ENCODE assay signal across 8 cellular contexts in the genomic region with DNA sequence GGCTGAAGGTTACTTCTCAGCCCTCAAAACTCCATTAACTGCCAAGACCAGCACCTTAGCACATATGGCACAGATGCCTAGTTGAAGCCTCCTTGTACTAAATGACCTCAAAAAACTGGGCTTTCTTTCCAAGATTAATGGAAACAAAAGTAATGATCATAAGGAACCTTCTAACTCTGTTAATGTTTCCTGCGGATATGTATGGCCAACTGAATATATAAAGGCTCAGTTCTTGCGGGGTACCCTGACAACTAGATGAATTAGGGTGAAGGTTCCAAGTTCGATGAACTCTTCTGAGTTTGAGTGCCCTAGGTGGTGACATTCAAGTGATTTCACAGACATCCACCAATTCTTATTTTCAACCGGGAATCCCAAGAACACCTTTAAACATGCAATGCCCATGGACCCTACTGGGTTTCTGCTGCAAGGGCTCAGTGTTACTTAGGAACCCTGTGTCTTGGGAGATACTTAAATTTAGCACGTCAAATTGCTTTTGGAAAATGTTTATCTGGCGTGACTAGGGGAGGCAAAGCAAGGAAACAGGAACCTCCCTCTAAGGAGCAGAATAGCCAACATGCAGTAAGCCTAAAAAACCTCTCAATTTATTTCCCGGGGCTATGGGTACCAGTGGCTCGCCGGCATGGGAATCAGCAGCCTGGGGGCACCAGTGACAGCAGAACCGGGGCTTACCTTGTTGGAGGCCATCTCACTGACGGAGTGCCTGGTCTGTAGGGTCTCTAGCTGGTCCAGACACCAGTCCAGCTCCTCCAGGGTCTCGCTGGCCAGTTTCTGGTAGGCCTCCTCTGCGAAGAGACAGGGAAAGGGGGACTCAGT.
A peak's percentile ranks its signal among the peaks of the same experiment; 100 is the strongest.
DNase-seq lines count a peak whose midpoint lies in the region; ATAC-seq and TF ChIP-seq lines count a peak whose summit lies in the region.

No MANE protein-coding gene starts in this region.

- H3K9me3 Mint-ChIP-seq in brain = no peaks in the 10 kb centered on the region

- peaks cover 41% of the 10 kb centered on the region for H3K27me3 Mint-ChIP-seq in brain

- TF ChIP-seq CTCF in brain (conservative IDR thresholded peaks at IDR 0.05) (no peak), lower leg skin (IDR thresholded peaks at IDR 0.05) (no peak), upper lobe of left lung (IDR thresholded peaks at IDR 0.05) (no peak)

- H3K4me3 ChIP-seq in lower leg skin (ENCODE audit: low read depth, poor library complexity, severe bottlenecking) (peak overlapping the region; percentile 49), upper lobe of left lung (peak overlapping the region; percentile 60 to 74 (median 68))

- ATAC-seq in upper lobe of left lung (ENCODE audit: low FRiP score in 2 of 2) = peak in 1 of 2 donors; percentile 2
- no peak for ATAC-seq in GM21528 (IDR thresholded peaks at IDR 0.05; ENCODE audit: low FRiP score, unreplicated experiment)

- CTCF ChIA-PET in HEK293T (lab: Yijun Ruan, JAX) = no interaction called here

- peaks cover 8% of the 10 kb centered on the region for H3K36me3 Mint-ChIP-seq in brain

- H3K4me3 Mint-ChIP-seq in brain = peak overlapping the region; percentile 88 to 95 (median 93)

- TF ChIP-seq POLR2A in lower leg skin (IDR thresholded peaks at IDR 0.05) (no peak), upper lobe of left lung (IDR thresholded peaks at IDR 0.05) (no peak)

- no peaks in the 10 kb centered on the region for H3K36me3 ChIP-seq in upper lobe of left lung

- in situ Hi-C loops in KBM-7 (cut with MboI; ENCODE audit: low pct_unique_long_range_greater_than_20kb, low sequenced_read_pairs) = no loop called here

- intact Hi-C loops in lower leg skin (cut with DNase I; ENCODE audit: low total_unique reads) = no loop called here

- peaks cover 5 to 40% (median 31%) of the 10 kb centered on the region in 4 donors for H3K4me1 ChIP-seq in upper lobe of left lung

- H3K4me1 Mint-ChIP-seq in brain = peaks cover 76% of the 10 kb centered on the region

- POLR2A ChIA-PET in HEK293T (lab: Yijun Ruan, JAX) = interaction anchor here (1.2 to 1.3 kb wide), 3 partner anchors 13 to 89 kb away, joined by 3 to 5 read pairs (median 4); no protein-coding TSS in a partner anchor

- H3K27me3 ChIP-seq in upper lobe of left lung = no peaks in the 10 kb centered on the region

- no peaks in the 10 kb centered on the region for H3K9me3 ChIP-seq in upper lobe of left lung

- peak overlapping the region; percentile 35 to 90 (median 79) for H3K27ac Mint-ChIP-seq in brain

- peak; percentile 45 for DNase-seq in DMS53 (lab: John Stamatoyannopoulos, UW)
- DNase-seq in KBM-7 = peak; percentile 57
- no peak for DNase-seq in lower leg skin (ENCODE audit: low spot score in 2 of 2)
- no peak for DNase-seq in upper lobe of left lung
- no peak for DNase-seq in HEK293T (ENCODE audit: extremely low spot score)
- no peak for DNase-seq in NCI-H2029 (lab: John Stamatoyannopoulos, UW)

- TF ChIP-seq EP300 in upper lobe of left lung (IDR thresholded peaks at IDR 0.05) = no peak

- peak overlapping the region; percentile 88 to 94 (median 89) for H3K27ac ChIP-seq in upper lobe of left lung

- WGBS in lower leg skin, 2 donors = 48 to 50% methylated on average over 13 of the region's 13 CpGs
- 21 to 25% methylated on average over 7 to 13 of the region's 13 CpGs for WGBS in upper lobe of left lung, 2 donors

TF ChIP-seq in HEK293T, 16 proteins besides CTCF, POLR2A, EP300 and RAD21:
- no peak for TF ChIP-seq BHLHE40 (IDR thresholded peaks at IDR 0.05; ENCODE audit: borderline replicate concordance)
- TF ChIP-seq, protein P1, sequence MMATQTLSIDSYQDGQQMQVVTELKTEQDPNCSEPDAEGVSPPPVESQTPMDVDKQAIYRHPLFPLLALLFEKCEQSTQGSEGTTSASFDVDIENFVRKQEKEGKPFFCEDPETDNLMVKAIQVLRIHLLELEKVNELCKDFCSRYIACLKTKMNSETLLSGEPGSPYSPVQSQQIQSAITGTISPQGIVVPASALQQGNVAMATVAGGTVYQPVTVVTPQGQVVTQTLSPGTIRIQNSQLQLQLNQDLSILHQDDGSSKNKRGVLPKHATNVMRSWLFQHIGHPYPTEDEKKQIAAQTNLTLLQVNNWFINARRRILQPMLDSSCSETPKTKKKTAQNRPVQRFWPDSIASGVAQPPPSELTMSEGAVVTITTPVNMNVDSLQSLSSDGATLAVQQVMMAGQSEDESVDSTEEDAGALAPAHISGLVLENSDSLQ (IDR thresholded peaks at IDR 0.05) = no peak
- TF ChIP-seq ZNF384 (IDR thresholded peaks at IDR 0.05) = no peak
- no peak for TF ChIP-seq ARNT (IDR thresholded peaks at IDR 0.05)
- no peak for TF ChIP-seq CTBP1 (IDR thresholded peaks at IDR 0.05; ENCODE audit: borderline replicate concordance)
- no peak for TF ChIP-seq NFRKB (IDR thresholded peaks at IDR 0.05)
- no peak for TF ChIP-seq LEF1 (IDR thresholded peaks at IDR 0.05; ENCODE audit: borderline replicate concordance)
- TF ChIP-seq TARDBP (IDR thresholded peaks at IDR 0.05) = no peak
- no peak for TF ChIP-seq FOXK2 (IDR thresholded peaks at IDR 0.05)
- TF ChIP-seq ELF4 (IDR thresholded peaks at IDR 0.05) = no peak
- no peak for TF ChIP-seq SUZ12 (IDR thresholded peaks at IDR 0.05)
- no peak for TF ChIP-seq SP1 (IDR thresholded peaks at IDR 0.05)
- no peak for TF ChIP-seq FOXM1 (IDR thresholded peaks at IDR 0.05; ENCODE audit: borderline replicate concordance)
- TF ChIP-seq FOXA1 (IDR thresholded peaks at IDR 0.05) = no peak
- no peak for TF ChIP-seq HDGF (IDR thresholded peaks at IDR 0.05; ENCODE audit: borderline replicate concordance)
- TF ChIP-seq L3MBTL2 (conservative IDR thresholded peaks at IDR 0.05) = no peak

Comparison
In these comparisons a context has a peak if more than half of its experiments do, and no peak if none do; other contexts are left out.
1. DNase-seq: peak in DMS53 (single experiment) and KBM-7 (single experiment); none in lower leg skin (0 of 2), upper lobe of left lung (0 of 2), HEK293T (single experiment) and NCI-H2029 (single experiment).